Comparison of ENCODE assay signal across 24 cellular contexts in genomic region chrX:19617550-19617949, GRCh38.
"Had no signal": no experiment of that assay in that cellular context is flagged by ENCODE, and none has a peak within 500 bp of the region (broad histone marks: within the 10 kb centered on the region; RNA-seq: fewer than 3 reads in every experiment).

No MANE protein-coding gene starts in this region.

- H3K9me3 ChIP-seq: body of pancreas, left lung, right lobe of liver had no signal

- ATAC-seq: body of pancreas; left lung; right lobe of liver; stimulated activated effector memory CD8-positive, alpha-beta T cell treated with anti-CD3 and anti-CD28 coated beads, Interleukin-12 subunit alpha, Interleukin-12 subunit beta, amount 100 ng/mL, for 72 hours; stimulated activated naive CD8-positive, alpha-beta T cell treated with anti-CD3 and anti-CD28 coated beads, Interleukin-15, amount 100 ng/mL, for 72 hours; T-cell had no signal

- H3K4me1 ChIP-seq: body of pancreas, left lung, right lobe of liver, tibial artery had no signal

- H3K4me3 Mint-ChIP-seq: immature natural killer cell; mesothelial cell of epicardium; nephron; stimulated activated effector memory CD8-positive, alpha-beta T cell treated with anti-CD3 and anti-CD28 coated beads, Interleukin-12 subunit alpha, Interleukin-12 subunit beta, amount 100 ng/mL, for 72 hours; stimulated activated naive CD8-positive, alpha-beta T cell treated with anti-CD3 and anti-CD28 coated beads, Interleukin-15, amount 100 ng/mL, for 72 hours; T-cell; T-helper 2 cell treated with Interferon-gamma antibody and Interleukin-4, amounts not matched to agents 5 μg/mL and 100 μg/mL, for 36 hours had no signal

- DNase-seq: activated CD4-positive, CD25-positive, alpha-beta regulatory T cell treated with anti-CD3 and anti-CD28 coated beads, Interleukin-2, amount 50 U/mL, for 72 hours; activated CD8-positive, alpha-beta memory T cell treated with anti-CD3 and anti-CD28 coated beads, Interleukin-2, amount 50 U/mL, for 48 hours; activated effector memory CD4-positive, alpha-beta T cell treated with anti-CD3 and anti-CD28 coated beads, Interleukin-2, amount 50 U/mL, for 16 hours; activated naive CD4-positive, alpha-beta T cell treated with anti-CD3 and anti-CD28 coated beads, Interleukin-2, amount 50 U/mL, for 16 hours; activated T-cell treated with anti-CD3 and anti-CD28 coated beads, Interleukin-2, amount 50 U/mL, for 48 hours; body of pancreas; effector CD8-positive, alpha-beta T cell; erythroblast; immature natural killer cell; left lung; posterior cingulate gyrus; right lobe of liver; stimulated activated CD4-positive, alpha-beta T cell treated with anti-CD3 and anti-CD28 coated beads, Interleukin-2, amount 100 ng/mL, for 24 hours; stimulated activated naive CD8-positive, alpha-beta T cell treated with anti-CD3 and anti-CD28 coated beads, Interleukin-15, amount 100 ng/mL, for 72 hours; T-cell; tibial artery had no signal

- H3K27ac Mint-ChIP-seq: T-helper 2 cell treated with Interferon-gamma antibody and Interleukin-4, amounts not matched to agents 5 μg/mL and 100 μg/mL, for 36 hours had no signal

- H3K27me3 Mint-ChIP-seq: stimulated activated naive CD8-positive, alpha-beta T cell treated with anti-CD3 and anti-CD28 coated beads, Interleukin-15, amount 100 ng/mL, for 72 hours; T-cell had no signal

- H3K4me3 ChIP-seq: body of pancreas, cardiac muscle cell, left lung, right lobe of liver, skin epidermis, tibial artery had no signal

- H3K36me3 ChIP-seq: cardiac muscle cell, left lung, right lobe of liver, tibial artery had no signal

- H3K27me3 ChIP-seq: cardiac muscle cell, left lung, right lobe of liver, tibial artery had no signal

- FAIRE-seq: urothelium cell line had no signal

- H3K4me1 Mint-ChIP-seq: nephron had no signal

- H3K27ac ChIP-seq: body of pancreas, cardiac muscle cell, left lung, right lobe of liver, skin epidermis, tibial artery, VCaP had no signal

- H3K9me3 Mint-ChIP-seq: immature natural killer cell; stimulated activated effector memory CD8-positive, alpha-beta T cell treated with anti-CD3 and anti-CD28 coated beads, Interleukin-12 subunit alpha, Interleukin-12 subunit beta, amount 100 ng/mL, for 72 hours; stimulated activated naive CD8-positive, alpha-beta T cell treated with anti-CD3 and anti-CD28 coated beads, Interleukin-15, amount 100 ng/mL, for 72 hours; T-cell; T-helper 2 cell treated with Interferon-gamma antibody and Interleukin-4, amounts not matched to agents 5 μg/mL and 100 μg/mL, for 36 hours had no signal
